In genomic region chr2:175600024-175600831, GRCh38 we compare ENCODE assay signal across 9 cellular contexts.
A peak's percentile ranks its signal among the peaks of the same experiment; 100 is the strongest.
DNase-seq lines count a peak whose midpoint lies in the region; ATAC-seq and TF ChIP-seq lines count a peak whose summit lies in the region.
"Had no signal": no experiment of that assay in that cellular context is flagged by ENCODE, and none has a peak within 500 bp of the region (broad histone marks: within the 10 kb centered on the region; RNA-seq: fewer than 3 reads in every experiment).

No MANE protein-coding gene starts in this region.

- H4K20me1 ChIP-seq in hepatocyte (ENCODE audit: insufficient read depth, poor library complexity, severe bottlenecking) = no peaks in the 10 kb centered on the region

- no peak overlapping the region for H3K27ac Mint-ChIP-seq in activated T-cell treated with anti-CD3 and anti-CD28 coated beads, Interleukin-2, amount 50 U/mL, for 72 hours
- H3K27ac Mint-ChIP-seq in immature natural killer cell = no peak overlapping the region

- H3K27me3 Mint-ChIP-seq in activated T-cell treated with anti-CD3 and anti-CD28 coated beads, Interleukin-2, amount 50 U/mL, for 72 hours (ENCODE audit: low read depth) = no peaks in the 10 kb centered on the region
- H3K27me3 Mint-ChIP-seq in immature natural killer cell (ENCODE audit: low read depth in 3 of 3) = peaks cover 2 to 7% (median 5%) of the 10 kb centered on the region in 3 donors

- H3K4me3 ChIP-seq in HFF-Myc (replicated peaks; ENCODE audit: low read depth, low read length) (no peak overlapping the region), adrenal gland (no peak overlapping the region), hepatocyte (no peak overlapping the region), suprapubic skin (no peak overlapping the region)

- WGBS in adrenal gland, 4 donors = 57 to 67% (median 62%) methylated on average over 7 of the region's 7 CpGs
- 59% methylated on average over 7 of the region's 7 CpGs for WGBS in hepatocyte (ENCODE audit: low lambda C conversion rate, missing lambda C conversion rate)
- WGBS in suprapubic skin = 51% methylated on average over 7 of the region's 7 CpGs

- no peaks in the 10 kb centered on the region for H3K9me3 Mint-ChIP-seq in activated T-cell treated with anti-CD3 and anti-CD28 coated beads, Interleukin-2, amount 50 U/mL, for 72 hours
- H3K9me3 Mint-ChIP-seq in immature natural killer cell = no peaks in the 10 kb centered on the region

- peak overlapping the region; percentile 37 for H3K4me2 ChIP-seq in hepatocyte

- TF ChIP-seq POLR2A in adrenal gland (IDR thresholded peaks at IDR 0.05) = no peak
- no peak for TF ChIP-seq POLR2A in suprapubic skin (IDR thresholded peaks at IDR 0.05)

- peak; percentile 44 for DNase-seq in HFF-Myc (ENCODE audit: extremely low read depth, low read depth)
- peak; percentile 30 to 85 (median 80) for DNase-seq in adrenal gland
- no peak for DNase-seq in hepatocyte (ENCODE audit: low spot score)
- DNase-seq in suprapubic skin (ENCODE audit: low spot score in 2 of 2) = peak in 1 of 2 donors; percentile 84
- no peak for DNase-seq in activated T-cell treated with anti-CD3 and anti-CD28 coated beads, Interleukin-2, amount 50 U/mL, for 72 hours
- DNase-seq in stimulated activated naive CD4-positive, alpha-beta T cell treated with Interleukin-2 at 50 U/mL for 16 hours (lab: John Stamatoyannopoulos, UW) = no peak
- DNase-seq in immature natural killer cell = no peak
- DNase-seq: midbrain had no signal

- peaks cover 7 to 9% of the 10 kb centered on the region in 2 donors for H3K4me1 ChIP-seq in adrenal gland (replicated peaks in 1 of 2)
- peaks cover 10% of the 10 kb centered on the region for H3K4me1 ChIP-seq in hepatocyte (ENCODE audit: insufficient read depth)
- no peaks in the 10 kb centered on the region for H3K4me1 ChIP-seq in suprapubic skin

- peaks cover 14% of the 10 kb centered on the region for H3K79me2 ChIP-seq in hepatocyte

- H3K9me3 ChIP-seq in adrenal gland (replicated peaks in 1 of 3) (no peaks in the 10 kb centered on the region), hepatocyte (ENCODE audit: low read depth) (no peaks in the 10 kb centered on the region), suprapubic skin (no peaks in the 10 kb centered on the region)

- H3K27ac ChIP-seq in adrenal gland (peak overlapping the region in 4 of 5 donors; percentile 43 to 87 (median 54)), hepatocyte (peak overlapping the region; percentile 88), suprapubic skin (peak overlapping the region; percentile 57)

- no peaks in the 10 kb centered on the region for H3K9me2 ChIP-seq in hepatocyte (replicated peaks; ENCODE audit: insufficient read depth)

- H3K4me1 Mint-ChIP-seq in activated T-cell treated with anti-CD3 and anti-CD28 coated beads, Interleukin-2, amount 50 U/mL, for 72 hours (ENCODE audit: low read depth) = no peaks in the 10 kb centered on the region
- H3K4me1 Mint-ChIP-seq in immature natural killer cell = no peaks in the 10 kb centered on the region

- H2AFZ ChIP-seq in hepatocyte = no peak overlapping the region

- intact Hi-C loops in adrenal gland (cut with DNase I) = no loop called here

- no peak for ATAC-seq in activated T-cell treated with anti-CD3 and anti-CD28 coated beads, Interleukin-2, amount 50 U/mL, for 72 hours (replicated peaks in 1 of 2)
- no peak for ATAC-seq in HG02759 (IDR thresholded peaks at IDR 0.05; ENCODE audit: unreplicated experiment)

- TF ChIP-seq EP300 in suprapubic skin (IDR thresholded peaks at IDR 0.05) = no peak

- TF ChIP-seq CTCF in HFF-Myc (IDR thresholded peaks at IDR 0.05; ENCODE audit: low read depth, low read length, missing control alignments) = no peak
- no peak for TF ChIP-seq CTCF in adrenal gland (IDR thresholded peaks at IDR 0.05)
- TF ChIP-seq CTCF in hepatocyte (IDR thresholded peaks at IDR 0.05; ENCODE audit: poor library complexity) = no peak
- TF ChIP-seq CTCF in suprapubic skin (IDR thresholded peaks at IDR 0.05) = no peak

- H3K4me3 Mint-ChIP-seq in activated T-cell treated with anti-CD3 and anti-CD28 coated beads, Interleukin-2, amount 50 U/mL, for 72 hours = no peak overlapping the region
- H3K4me3 Mint-ChIP-seq in immature natural killer cell = no peak overlapping the region

- no peaks in the 10 kb centered on the region for H3K36me3 ChIP-seq in adrenal gland (replicated peaks in 1 of 2)
- H3K36me3 ChIP-seq in hepatocyte (replicated peaks; ENCODE audit: insufficient read depth, low read depth) = no peaks in the 10 kb centered on the region
- no peaks in the 10 kb centered on the region for H3K36me3 ChIP-seq in suprapubic skin

- H3K36me3 Mint-ChIP-seq in activated T-cell treated with anti-CD3 and anti-CD28 coated beads, Interleukin-2, amount 50 U/mL, for 72 hours (ENCODE audit: insufficient read depth in 2 of 2) = no peaks in the 10 kb centered on the region
- H3K36me3 Mint-ChIP-seq in immature natural killer cell = peaks cover 0 to 3% (median 0%) of the 10 kb centered on the region in 3 donors

- H3K27me3 ChIP-seq in adrenal gland (no peaks in the 10 kb centered on the region), hepatocyte (no peaks in the 10 kb centered on the region), suprapubic skin (no peaks in the 10 kb centered on the region)

Comparison
In these comparisons a context has a peak if more than half of its experiments do, and no peak if none do; other contexts are left out.
1. DNase-seq: peak in HFF-Myc (single experiment) and adrenal gland (7 of 7); none in hepatocyte (single experiment), activated T-cell treated with anti-CD3 and anti-CD28 coated beads, Interleukin-2, amount 50 U/mL, for 72 hours (0 of 2), stimulated activated naive CD4-positive, alpha-beta T cell treated with Interleukin-2 at 50 U/mL for 16 hours (single experiment) and immature natural killer cell (0 of 3).
2. Peak in every context shown above with its lines, with median percentiles within 50 percentile points of each other: H3K27ac ChIP-seq.